ENCODE assay signal across 1 cellular context in genomic region chr11:86395061-86395551, GRCh38.
TF ChIP-seq lines count a peak whose summit lies in the region.

No MANE protein-coding gene starts in this region.

TF ChIP-seq in WTC11, 78 proteins besides CTCF, POLR2A, EP300 and RAD21 (continued from another document):
- no peak for TF ChIP-seq E2F5 (CRISPR knock-in tag; IDR thresholded peaks at IDR 0.05)
- TF ChIP-seq NFYB (CRISPR knock-in tag; conservative IDR thresholded peaks at IDR 0.05; ENCODE audit: low read depth): no peak
- no peak for TF ChIP-seq ATF1 (CRISPR knock-in tag; IDR thresholded peaks at IDR 0.05)
- no peak for TF ChIP-seq ZMAT4 (CRISPR knock-in tag; IDR thresholded peaks at IDR 0.05)
- TF ChIP-seq ERG (CRISPR knock-in tag; IDR thresholded peaks at IDR 0.05): no peak
- no peak for TF ChIP-seq KAT7 (CRISPR knock-in tag; IDR thresholded peaks at IDR 0.05; ENCODE audit: borderline replicate concordance)
- no peak for TF ChIP-seq ZNF317 (CRISPR knock-in tag; IDR thresholded peaks at IDR 0.05; ENCODE audit: borderline replicate concordance, low read depth)
- no peak for TF ChIP-seq MYBL2 (CRISPR knock-in tag; IDR thresholded peaks at IDR 0.05)
- TF ChIP-seq RORB (CRISPR knock-in tag; IDR thresholded peaks at IDR 0.05): no peak
- no peak for TF ChIP-seq NFE2L1 (CRISPR knock-in tag; IDR thresholded peaks at IDR 0.05)
- no peak for TF ChIP-seq CDX4 (CRISPR knock-in tag; IDR thresholded peaks at IDR 0.05; ENCODE audit: borderline replicate concordance)
TF ChIP-seq in WTC11: peak in this region for 0.
